9 cellular contexts compared by ENCODE assay signal in the genomic region with DNA sequence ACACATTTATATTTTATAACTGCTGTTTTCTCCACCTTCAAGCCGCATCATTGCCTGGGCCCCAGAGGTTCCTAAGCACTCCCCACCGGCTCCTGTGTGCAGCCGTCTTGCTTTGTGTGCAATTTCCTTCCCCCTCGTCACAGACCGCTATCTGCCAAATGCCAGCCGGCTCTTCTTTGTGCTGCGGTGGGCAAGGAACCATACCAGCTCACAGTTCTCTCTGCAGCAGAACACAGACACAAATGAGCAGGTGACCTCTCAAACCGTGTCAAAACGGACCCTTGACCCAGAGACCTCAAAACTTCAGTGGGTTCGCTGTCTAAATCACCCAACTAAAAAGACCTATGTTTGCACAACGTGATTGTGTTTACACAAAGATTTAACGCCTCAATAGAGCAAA.
DNase-seq lines count a peak whose midpoint lies in the region; ATAC-seq lines count a peak whose summit lies in the region.
"Had no signal": no experiment of that assay in that cellular context is flagged by ENCODE, and none has a peak within 500 bp of the region (broad histone marks: within the 10 kb centered on the region; RNA-seq: fewer than 3 reads in every experiment).

No MANE protein-coding gene starts in this region.

- peak; percentile 63 for DNase-seq in COR-L47 (lab: John Stamatoyannopoulos, UW)
- peak in 2 of 3 experiments; percentile 83 to 96 for DNase-seq in NCI-H1417 (lab: John Stamatoyannopoulos, UW)
- DNase-seq in amygdala (lab: John Stamatoyannopoulos, UW), result peak in 36 of 56 donors; percentile 10 to 69 (median 40)
- DNase-seq in medulla oblongata (ENCODE audit: extremely low spot score), result peak; percentile 75
- no peak for DNase-seq in T-helper 1 cell
- DNase-seq in SKM-1 treated with dmso at 0.1 percent for 144 hours (lab: John Stamatoyannopoulos, UW; ENCODE audit: unreplicated experiment), result no peak

- ATAC-seq in HG02798 (IDR thresholded peaks at IDR 0.05; ENCODE audit: poor library complexity, unreplicated experiment) (no peak), GM21515 (IDR thresholded peaks at IDR 0.05; ENCODE audit: unreplicated experiment) (no peak)
- ATAC-seq: CD8-positive, alpha-beta T cell had no signal

Comparison
In these comparisons a context has a peak if more than half of its experiments do, and no peak if none do; other contexts are left out.
1. DNase-seq: peak in COR-L47 (single experiment), NCI-H1417 (2 of 3), amygdala (36 of 56) and medulla oblongata (single experiment); none in T-helper 1 cell (0 of 5) and SKM-1 treated with dmso at 0.1 percent for 144 hours (single experiment).